In genomic region chr6:37239950-37240713, GRCh38 we compare ENCODE assay signal across 1 cellular context.
TF ChIP-seq lines count a peak whose summit lies in the region.

No MANE protein-coding gene starts in this region.

TF ChIP-seq in K562, 482 proteins besides CTCF, POLR2A, EP300 and RAD21 (continued from another document and continues in another):
- TF ChIP-seq ZNF511 (CRISPR knock-in tag; IDR thresholded peaks at IDR 0.05): no peak
- no peak for TF ChIP-seq ZNF785 (CRISPR knock-in tag; IDR thresholded peaks at IDR 0.05)
- TF ChIP-seq STAT5A (IDR thresholded peaks at IDR 0.05; ENCODE audit: borderline replicate concordance, low read length): no peak
- TF ChIP-seq PHB (CRISPR knock-in tag; IDR thresholded peaks at IDR 0.05): no peak
- no peak for TF ChIP-seq ZNF561 (CRISPR knock-in tag; conservative IDR thresholded peaks at IDR 0.05)
- no peak for TF ChIP-seq HBP1 (CRISPR knock-in tag; IDR thresholded peaks at IDR 0.05)
- peak; percentile 27; the same call in 1 of the 2 replicates for TF ChIP-seq CREB1 (IDR thresholded peaks at IDR 0.05)
- no peak; the same call in 1 of the 2 replicates for TF ChIP-seq CREB1 (CRISPR knock-in tag; IDR thresholded peaks at IDR 0.05)
- TF ChIP-seq HLTF (IDR thresholded peaks at IDR 0.05): no peak
- peak; percentile 74 for TF ChIP-seq FOXJ2 (tag; IDR thresholded peaks at IDR 0.05)
- peak; percentile 74; the same call in 1 of the 2 replicates for TF ChIP-seq C11orf30 (IDR thresholded peaks at IDR 0.05; ENCODE audit: low read depth)
- TF ChIP-seq POLR3G (IDR thresholded peaks at IDR 0.05; ENCODE audit: extremely low read depth, insufficient read length, insufficient replicate concordance): no peak
- peak; percentile 77 for TF ChIP-seq ZNF589 (CRISPR knock-in tag; IDR thresholded peaks at IDR 0.05; ENCODE audit: low read depth)
- peak in 1 of 2 experiments; percentile 56; a peak in 1 of 4 replicates for TF ChIP-seq ZNF639 (CRISPR knock-in tag; conservative IDR thresholded peaks at IDR 0.05 in 1 of 2, IDR thresholded peaks at IDR 0.05 in 1 of 2)
- peak; percentile 8; the same call in 1 of the 2 replicates for TF ChIP-seq TAL1 (IDR thresholded peaks at IDR 0.05)
- no peak for TF ChIP-seq GTF2B (IDR thresholded peaks at IDR 0.05; ENCODE audit: extremely low read depth, insufficient read length)
- TF ChIP-seq SMC3 (conservative IDR thresholded peaks at IDR 0.05; ENCODE audit: insufficient read depth, low read depth, low read length): no peak
- TF ChIP-seq SREBF2 (CRISPR knock-in tag; IDR thresholded peaks at IDR 0.05): no peak
- no peak for TF ChIP-seq HES1 (IDR thresholded peaks at IDR 0.05; ENCODE audit: low read depth)
- TF ChIP-seq ZNF449 (CRISPR knock-in tag; IDR thresholded peaks at IDR 0.05): peak; percentile 74; the same call in 1 of the 2 replicates
- peak; percentile 94 for TF ChIP-seq ZNF766 (CRISPR knock-in tag; conservative IDR thresholded peaks at IDR 0.05)
- TF ChIP-seq ZNF644 (tag; IDR thresholded peaks at IDR 0.05; ENCODE audit: low read depth): peak; percentile 80; the same call in 1 of the 2 replicates
- no peak for TF ChIP-seq RBM34 (IDR thresholded peaks at IDR 0.05; ENCODE audit: borderline replicate concordance, insufficient read depth, low read length)
- no peak for TF ChIP-seq HMG20B (CRISPR knock-in tag; IDR thresholded peaks at IDR 0.05)
- peak; percentile 54 for TF ChIP-seq GMEB1 (CRISPR knock-in tag; IDR thresholded peaks at IDR 0.05)
- TF ChIP-seq PHB2 (IDR thresholded peaks at IDR 0.05; ENCODE audit: low read depth): no peak
- peak; percentile 33; the same call in 1 of the 2 replicates for TF ChIP-seq BRD4 (IDR thresholded peaks at IDR 0.05)
- peak; percentile 31 for TF ChIP-seq CCNT2 (IDR thresholded peaks at IDR 0.05; ENCODE audit: borderline replicate concordance, extremely low read depth, insufficient read length, low read depth, low read length)
- peak; percentile 73 for TF ChIP-seq PTRF (tag; IDR thresholded peaks at IDR 0.05)
- TF ChIP-seq ZNF121 (CRISPR knock-in tag; conservative IDR thresholded peaks at IDR 0.05): no peak
- peak in 1 of 2 experiments; percentile 53; a peak in 1 of 4 replicates for TF ChIP-seq ZNF318 (IDR thresholded peaks at IDR 0.05; ENCODE audit: borderline replicate concordance in 1 of 2, low read depth in 1 of 2)
- no peak for TF ChIP-seq FOXM1 (IDR thresholded peaks at IDR 0.05; ENCODE audit: low read depth)
- TF ChIP-seq FOXM1 (CRISPR knock-in tag; IDR thresholded peaks at IDR 0.05; ENCODE audit: low read depth): no peak
- no peak for TF ChIP-seq FOXA1 (IDR thresholded peaks at IDR 0.05; ENCODE audit: borderline replicate concordance)
- no peak for TF ChIP-seq CBX5 (IDR thresholded peaks at IDR 0.05; ENCODE audit: borderline replicate concordance, low read depth)
- no peak for TF ChIP-seq ARHGAP35 (IDR thresholded peaks at IDR 0.05; ENCODE audit: partially characterized antibody)
- TF ChIP-seq ZNF444 (CRISPR knock-in tag; IDR thresholded peaks at IDR 0.05): 0 out of 2 replicates have a peak, but pooled peaks have one; percentile 34
- 0 out of 2 replicates have a peak, but pooled peaks have one; percentile 21 for TF ChIP-seq BMI1 (IDR thresholded peaks at IDR 0.05; ENCODE audit: low read length)
- no peak for TF ChIP-seq GTF2E2 (tag; IDR thresholded peaks at IDR 0.05)
- TF ChIP-seq TGIF2 (CRISPR knock-in tag; IDR thresholded peaks at IDR 0.05): no peak
- TF ChIP-seq SAFB (IDR thresholded peaks at IDR 0.05; ENCODE audit: borderline replicate concordance, low read depth, low read length): no peak
- peak; percentile 79 for TF ChIP-seq SMARCB1 (IDR thresholded peaks at IDR 0.05; ENCODE audit: insufficient read length, low read depth)
- TF ChIP-seq E2F1 (CRISPR knock-in tag; IDR thresholded peaks at IDR 0.05): no peak; the same call in 1 of the 2 replicates
- no peak for TF ChIP-seq MCM3 (IDR thresholded peaks at IDR 0.05)
- TF ChIP-seq ID3 (CRISPR knock-in tag; IDR thresholded peaks at IDR 0.05): no peak
- TF ChIP-seq ID3 (tag; IDR thresholded peaks at IDR 0.05): peak; percentile 92
- TF ChIP-seq ATF1 (CRISPR knock-in tag; IDR thresholded peaks at IDR 0.05): no peak
- TF ChIP-seq ATF1 (tag; IDR thresholded peaks at IDR 0.05): peak; percentile 53
- TF ChIP-seq HEY1 (CRISPR knock-in tag; IDR thresholded peaks at IDR 0.05; ENCODE audit: borderline replicate concordance): 0 out of 2 replicates have a peak, but pooled peaks have one; percentile 63
